In genomic region chr19:41616785-41617621, GRCh38 we compare ENCODE assay signal across 10 cellular contexts. TPM values are rescaled to one million over a fixed set of nuclear protein-coding genes. Genes with fewer than 3 reads are reported as not detected.
DNase-seq lines count a peak whose midpoint lies in the region; ATAC-seq and TF ChIP-seq lines count a peak whose summit lies in the region.
"Had no signal": no experiment of that assay in that cellular context is flagged by ENCODE, and none has a peak within 500 bp of the region (broad histone marks: within the 10 kb centered on the region; RNA-seq: fewer than 3 reads in every experiment).

No MANE protein-coding gene starts in this region.

- H3K9ac ChIP-seq in H9 (ENCODE audit: extremely low read depth, insufficient read length, low read length) (no peak overlapping the region), mammary epithelial cell (ENCODE audit: insufficient read depth, low read length) (no peak overlapping the region)

- intact Hi-C loops in mammary epithelial cell (cut with micrococcal nuclease) = no loop called here
- intact Hi-C loops in mucosa of descending colon (cut with DNase I, micrococcal nuclease) = no loop called here

- H2BK15ac ChIP-seq in H9 (ENCODE audit: low read depth, low read length) = no peak overlapping the region

- no peak overlapping the region for H4K8ac ChIP-seq in H9 (replicated peaks; ENCODE audit: insufficient read length, low read depth, low read length)

- H3K18ac ChIP-seq in H9 (ENCODE audit: insufficient read length, low read depth, low read length) = no peak overlapping the region

- no peak overlapping the region for H2AFZ ChIP-seq in H9 (ENCODE audit: low read length)
- H2AFZ ChIP-seq in mammary epithelial cell (ENCODE audit: low read depth, low read length) = no peak overlapping the region

- no peak overlapping the region for H2BK120ac ChIP-seq in H9 (ENCODE audit: low read depth, low read length, poor library complexity, severe bottlenecking)

- H3K9me3 ChIP-seq in H9 (ENCODE audit: control insufficient read depth, low read depth, low read length) (peaks cover 86% of the 10 kb centered on the region), mammary epithelial cell (replicated peaks; ENCODE audit: insufficient read depth, low read length) (no peaks in the 10 kb centered on the region), mucosa of descending colon (no peaks in the 10 kb centered on the region)

- H3K79me1 ChIP-seq in H9 (ENCODE audit: insufficient read depth, low read depth, low read length, poor library complexity, severe bottlenecking) = no peaks in the 10 kb centered on the region

- peak; percentile 30 for DNase-seq in H9
- DNase-seq in NAMALWA (ENCODE audit: low spot score) = peak; percentile 40
- peak; percentile 25 for DNase-seq in mammary epithelial cell
- peak in 1 of 3 donors; percentile 38 for DNase-seq in mucosa of descending colon
- no peak for DNase-seq in NCI-H146 treated with DMSO at 0.1 percent for 48 hours (lab: John Stamatoyannopoulos, UW; ENCODE audit: unreplicated experiment)
- DNase-seq: activated CD4-positive, alpha-beta T cell treated with anti-CD3 and anti-CD28 coated beads for 1 hour; NCI-H524; occipital lobe had no signal

- H3K56ac ChIP-seq in H9 (ENCODE audit: insufficient read length, low read depth, low read length) = no peak overlapping the region

- in situ Hi-C loops in mammary epithelial cell (cut with MboI; ENCODE audit: low sequenced_read_pairs in 2 of 2) = no loop called here

- H3K23me2 ChIP-seq in H9 (ENCODE audit: insufficient read length, low read depth, low read length, poor library complexity, severe bottlenecking) = no peaks in the 10 kb centered on the region

- no peak overlapping the region for H3K4me3 ChIP-seq in mammary epithelial cell (replicated peaks in 1 of 3; ENCODE audit: insufficient read depth in 1 of 3, low read depth in 2 of 3, low read length in 3 of 3)
- H3K4me3 ChIP-seq in mucosa of descending colon = no peak overlapping the region

- H3K27me3 ChIP-seq in H9 (ENCODE audit: insufficient read depth, low read length) (no peaks in the 10 kb centered on the region; the same call in 1 of the 2 replicates), mammary epithelial cell (ENCODE audit: insufficient read depth, low read length) (no peaks in the 10 kb centered on the region)

- no peak overlapping the region for H2BK20ac ChIP-seq in H9 (ENCODE audit: low read depth, low read length, poor library complexity, severe bottlenecking)

- no peak overlapping the region for H3K4me3 Mint-ChIP-seq in H9

- H3K4me1 ChIP-seq in H9 (ENCODE audit: insufficient read depth, low read length) = no peaks in the 10 kb centered on the region
- H3K4me1 ChIP-seq in mammary epithelial cell (ENCODE audit: insufficient read depth, low read length) = no peaks in the 10 kb centered on the region
- H3K4me1 ChIP-seq in mucosa of descending colon (ENCODE audit: low read depth) = no peaks in the 10 kb centered on the region

- H4K5ac ChIP-seq in H9 (ENCODE audit: insufficient read length, low read depth, low read length) = no peak overlapping the region

- H4K20me1 ChIP-seq in H9 (ENCODE audit: control insufficient read depth, insufficient read depth, insufficient read length) (no peaks in the 10 kb centered on the region), mammary epithelial cell (ENCODE audit: insufficient read depth, low read length) (no peaks in the 10 kb centered on the region)

- H3K27ac Mint-ChIP-seq in H9 = no peak overlapping the region

- no peaks in the 10 kb centered on the region for H3K36me3 ChIP-seq in mammary epithelial cell (ENCODE audit: insufficient read depth, low read length)
- H3K36me3 ChIP-seq in mucosa of descending colon (ENCODE audit: low read depth) = no peaks in the 10 kb centered on the region

- H4K91ac ChIP-seq in H9 (ENCODE audit: insufficient read length, low read depth, low read length) = no peak overlapping the region

- no peaks in the 10 kb centered on the region for H3K79me2 ChIP-seq in H9 (ENCODE audit: insufficient read depth, low read length)
- no peaks in the 10 kb centered on the region for H3K79me2 ChIP-seq in mammary epithelial cell (ENCODE audit: insufficient read depth, low read length)

- no peak overlapping the region for H2AK5ac ChIP-seq in H9 (ENCODE audit: insufficient read length, low read length)

- H3K14ac ChIP-seq in H9 (ENCODE audit: insufficient read depth, low read length) = no peak overlapping the region

- H2BK12ac ChIP-seq in H9 (ENCODE audit: insufficient read length, low read depth, low read length) = no peak overlapping the region

- no peaks in the 10 kb centered on the region; the same call in 1 of the 2 replicates for H3K27me3 Mint-ChIP-seq in H9 (ENCODE audit: low read depth)

- no peak overlapping the region for H3K4me2 ChIP-seq in H9 (ENCODE audit: insufficient read depth, insufficient read length, low read length)
- H3K4me2 ChIP-seq in mammary epithelial cell (ENCODE audit: insufficient read depth, low read depth, low read length) = no peak overlapping the region

- no peak overlapping the region for H2BK5ac ChIP-seq in H9 (ENCODE audit: insufficient read length, low read length)

- H3K23ac ChIP-seq in H9 (ENCODE audit: insufficient read length, low read depth, low read length) = no peak overlapping the region

- dilution Hi-C loops in mammary epithelial cell (cut with HindIII; ENCODE audit: low sequenced_read_pairs) = no loop called here

- no CpG with 5 or more reads among the region's 9 CpGs for WGBS in H9 (ENCODE audit: extremely low coverage, insufficient read length, low lambda C conversion rate)
- WGBS in mammary epithelial cell (ENCODE audit: low coverage, missing lambda C conversion rate) = 39% methylated on average over 8 of the region's 9 CpGs

- H3K36me3 Mint-ChIP-seq in H9 (ENCODE audit: insufficient read depth in 1 of 3, low read depth in 3 of 3) = peaks cover 0 to 21% (median 9%) of the 10 kb centered on the region in 3 experiments; a peak in 4 of 7 replicates

- CTCF ChIA-PET in mammary epithelial cell (lab: Charles Lee; ENCODE audit: low non-redundant PET) = no interaction called here

- TF ChIP-seq CTCF in H9 (conservative IDR thresholded peaks at IDR 0.05) = no peak
- TF ChIP-seq CTCF in mammary epithelial cell (conservative IDR thresholded peaks at IDR 0.05 in 1 of 2, IDR thresholded peaks at IDR 0.05 in 1 of 2; ENCODE audit: extremely low read depth in 1 of 2, insufficient read depth in 1 of 2, low read depth in 1 of 2, low read length in 2 of 2) = peak in 1 of 2 donors; percentile 15
- TF ChIP-seq CTCF in mucosa of descending colon (IDR thresholded peaks at IDR 0.05) = no peak

- H3K27ac ChIP-seq in H9 (ENCODE audit: insufficient read length, low read depth, low read length) (no peak overlapping the region), mammary epithelial cell (ENCODE audit: insufficient read depth, low read depth, low read length) (no peak overlapping the region)

- ATAC-seq in mucosa of descending colon (peak; percentile 30), HG02571 (IDR thresholded peaks at IDR 0.05; ENCODE audit: unreplicated experiment) (no peak), HG03565 (IDR thresholded peaks at IDR 0.05; ENCODE audit: unreplicated experiment) (no peak)

- no peaks in the 10 kb centered on the region for H3K4me1 Mint-ChIP-seq in H9

- no TSS peak for BruUV-seq in mammary epithelial cell (replicated peaks; lab: Mats Ljungman, UMichigan)

- no peak overlapping the region for H3T11ph ChIP-seq in H9 (ENCODE audit: low read length)

- no peak overlapping the region for H3K4ac ChIP-seq in H9 (ENCODE audit: low read depth, low read length)

- peaks cover 78 to 99% of the 10 kb centered on the region in 2 experiments for H3K9me3 Mint-ChIP-seq in H9

RNA-seq across cellular contexts. Expression of gene CEACAM4, which starts 9.9 kb away (rescaled TPM):
- total RNA-seq in H9 (2021) (not detected in 2 replicates), mammary epithelial cell (not detected), mucosa of descending colon (1 to 10 TPM in 1 of 3 donors, under 1 TPM in 1, not detected in 1; 0.25 to 1.2 TPM)
- not detected for polyA plus RNA-seq in mammary epithelial cell
- not detected for polyA minus RNA-seq in mammary epithelial cell
- total RNA-seq: occipital lobe had no signal

RNA-seq across cellular contexts. Expression of gene CEACAM21, which starts 41.0 kb away (rescaled TPM):
- not detected in 2 replicates for total RNA-seq in H9 (2021)
- not detected for total RNA-seq in mammary epithelial cell
- polyA plus RNA-seq in mammary epithelial cell = not detected
- not detected for polyA minus RNA-seq in mammary epithelial cell
- 1 to 10 TPM; 1.4 to 2.1 (median 1.9) TPM for total RNA-seq in mucosa of descending colon
